Comparison of ENCODE assay signal across 26 cellular contexts in genomic region chr18:55137602-55138001, GRCh38.
"Had no signal": no experiment of that assay in that cellular context is flagged by ENCODE, and none has a peak within 500 bp of the region (broad histone marks: within the 10 kb centered on the region; RNA-seq: fewer than 3 reads in every experiment).

No MANE protein-coding gene starts in this region.

- ATAC-seq: activated naive CD4-positive, alpha-beta T cell treated with anti-CD3 and anti-CD28 coated beads, Interleukin-2, amount 50 U/mL, for 72 hours; activated T-cell treated with anti-CD3 and anti-CD28 coated beads, Interleukin-2, amount 50 U/mL, for 72 hours; effector memory CD8-positive, alpha-beta T cell; gastroesophageal sphincter had no signal

- DNase-seq: activated CD4-positive, alpha-beta memory T cell treated with anti-CD3 and anti-CD28 coated beads, Interleukin-2, amount 10 ng/mL, durations not matched to agents 7 days and 5 days; activated CD4-positive, alpha-beta T cell treated with anti-CD3 and anti-CD28 coated beads for 4 hours; activated CD4-positive, alpha-beta T cell treated with anti-CD3 and anti-CD28 coated beads, Interleukin-2, amount 10 ng/mL, durations not matched to agents 7 days and 5 days; activated CD4-positive, alpha-beta T cell treated with anti-CD3 and anti-CD28 coated beads, Interleukin-2, amount 50 U/mL, for 4 hours; activated CD4-positive, CD25-positive, alpha-beta regulatory T cell; activated CD4-positive, CD25-positive, alpha-beta regulatory T cell treated with anti-CD3 and anti-CD28 coated beads, Interleukin-2, amount 50 U/mL, for 72 hours; activated CD8-positive, alpha-beta memory T cell treated with anti-CD3 and anti-CD28 coated beads, Interleukin-2, amount 50 U/mL, for 48 hours; activated gamma-delta T cell; activated naive CD4-positive, alpha-beta T cell; activated naive CD4-positive, alpha-beta T cell treated with anti-CD3 and anti-CD28 coated beads, Interleukin-2, amount 10 ng/mL, durations not matched to agents 7 days and 5 days; activated naive CD8-positive, alpha-beta T cell treated with anti-CD3 and anti-CD28 coated beads, Interleukin-2, amount 10 ng/mL, durations not matched to agents 7 days and 5 days; activated T-cell treated with anti-CD3 and anti-CD28 coated beads for 4 hours; activated T-cell treated with anti-CD3 and anti-CD28 coated beads, Interleukin-2, amount 50 U/mL, for 24 hours; activated T-cell treated with anti-CD3 and anti-CD28 coated beads, Interleukin-2, amount 50 U/mL, for 72 hours; caudate nucleus; cortex of kidney; dermis blood vessel endothelial cell; effector CD4-positive, alpha-beta T cell; effector memory CD8-positive, alpha-beta T cell; erythroblast; foreskin melanocyte; T-helper 2 cell had no signal

- H3K27ac ChIP-seq: ascending aorta, esophagus muscularis mucosa, gastroesophageal sphincter had no signal

- H3K36me3 ChIP-seq: ascending aorta, esophagus muscularis mucosa, gastroesophageal sphincter had no signal

- H3K4me1 ChIP-seq: ascending aorta, esophagus muscularis mucosa, gastroesophageal sphincter had no signal

- H3K4me3 ChIP-seq: ascending aorta, esophagus muscularis mucosa, gastroesophageal sphincter had no signal

- H3K27me3 ChIP-seq: ascending aorta, esophagus muscularis mucosa, gastroesophageal sphincter had no signal

- H3K9me3 ChIP-seq: ascending aorta, esophagus muscularis mucosa, gastroesophageal sphincter had no signal
